33 cellular contexts compared by ENCODE assay signal in genomic region chr9:1986341-1986740, GRCh38. TPM values are rescaled to one million over a fixed set of nuclear protein-coding genes. Genes with fewer than 3 reads are reported as not detected.
DNase-seq lines count a peak whose midpoint lies in the region; ATAC-seq, FAIRE-seq and TF ChIP-seq lines count a peak whose summit lies in the region.
"Had no signal": no experiment of that assay in that cellular context is flagged by ENCODE, and none has a peak within 500 bp of the region (broad histone marks: within the 10 kb centered on the region; RNA-seq: fewer than 3 reads in every experiment).

No MANE protein-coding gene starts in this region.

- H3K9ac ChIP-seq in liver (ENCODE audit: low read depth in 1 of 2, low read length in 2 of 2) (no peak overlapping the region), HepG2 (ENCODE audit: insufficient read depth, low read depth, low read length) (no peak overlapping the region)
- H3K9ac ChIP-seq: BLaER1; BLaER1 treated with 17β-estradiol and CSF1 and Interleukin-3, amounts not matched to agents 10 nM and 100 nM had no signal

- no peak overlapping the region for H3K4me3 ChIP-seq in liver (ENCODE audit: low read depth in 1 of 3, low read length in 3 of 3)
- no peak overlapping the region for H3K4me3 ChIP-seq in HepG2 (replicated peaks in 1 of 3; ENCODE audit: insufficient read depth in 1 of 3, low read depth in 2 of 3, low read length in 3 of 3)
- H3K4me3 ChIP-seq in right lobe of liver = no peak overlapping the region
- no peak overlapping the region for H3K4me3 ChIP-seq in adrenal gland
- H3K4me3 ChIP-seq: A549; BLaER1; BLaER1 treated with 17β-estradiol and CSF1 and Interleukin-3, amounts not matched to agents 10 nM and 100 nM had no signal

- H3K27ac ChIP-seq in liver (ENCODE audit: low read depth in 1 of 2, low read length in 2 of 2) (no peak overlapping the region), HepG2 (ENCODE audit: extremely low read length, insufficient read depth, low read length) (no peak overlapping the region), right lobe of liver (no peak overlapping the region), adrenal gland (no peak overlapping the region)
- H3K27ac ChIP-seq: 22Rv1; A549; BLaER1; BLaER1 treated with 17β-estradiol and CSF1 and Interleukin-3, amounts not matched to agents 10 nM and 100 nM; C4-2B had no signal

- CTCF ChIA-PET in HepG2 (lab: Yijun Ruan, JAX; ENCODE audit: low intra/inter-chr PET ratio, low total read pairs) = no interaction called here

- no peak for TF ChIP-seq POLR2A in HepG2 (IDR thresholded peaks at IDR 0.05; ENCODE audit: insufficient read depth in 1 of 2, low read depth in 2 of 2, low read length in 2 of 2)
- TF ChIP-seq POLR2A in right lobe of liver (IDR thresholded peaks at IDR 0.05) = no peak
- TF ChIP-seq POLR2A in adrenal gland (IDR thresholded peaks at IDR 0.05) = no peak

- no TSS peak for BruUV-seq in HepG2 (replicated peaks; lab: Mats Ljungman, UMichigan)

- no peak overlapping the region for H3K4me2 ChIP-seq in HepG2 (ENCODE audit: low read depth, low read length)
- H3K4me2 ChIP-seq: A549; BLaER1; BLaER1 treated with 17β-estradiol and CSF1 and Interleukin-3, amounts not matched to agents 10 nM and 100 nM had no signal

- H4K20me1 ChIP-seq in HepG2 (ENCODE audit: insufficient read depth, low read length) = no peaks in the 10 kb centered on the region
- H4K20me1 ChIP-seq: BLaER1; BLaER1 treated with 17β-estradiol and CSF1 and Interleukin-3, amounts not matched to agents 10 nM and 100 nM had no signal

- no peaks in the 10 kb centered on the region for H3K79me2 ChIP-seq in HepG2 (ENCODE audit: insufficient read depth, low read length)

- no peak for FAIRE-seq in HepG2 (lab: Jason Lieb, UNC)
- FAIRE-seq: A204.1, A549, D721Med had no signal

- H3K36me3 ChIP-seq in liver (ENCODE audit: control insufficient read depth in 4 of 4, insufficient read depth in 3 of 4, low read depth in 1 of 4, low read length in 3 of 4) (no peaks in the 10 kb centered on the region), HepG2 (replicated peaks in 1 of 2; ENCODE audit: control insufficient read depth in 1 of 2, insufficient read depth in 2 of 2, low read length in 2 of 2) (no peaks in the 10 kb centered on the region), right lobe of liver (no peaks in the 10 kb centered on the region), adrenal gland (replicated peaks in 1 of 2) (no peaks in the 10 kb centered on the region)
- H3K36me3 ChIP-seq: BE2C; BLaER1; BLaER1 treated with 17β-estradiol and CSF1 and Interleukin-3, amounts not matched to agents 10 nM and 100 nM had no signal

- H3K27me3 ChIP-seq in liver (ENCODE audit: control insufficient read depth in 4 of 4, insufficient read depth in 4 of 4, low read length in 3 of 4) = no peaks in the 10 kb centered on the region
- H3K27me3 ChIP-seq in HepG2 (ENCODE audit: control insufficient read depth in 1 of 2, insufficient read depth in 2 of 2, low read length in 2 of 2) = no peaks in the 10 kb centered on the region
- no peaks in the 10 kb centered on the region for H3K27me3 ChIP-seq in right lobe of liver
- no peaks in the 10 kb centered on the region for H3K27me3 ChIP-seq in adrenal gland
- H3K27me3 ChIP-seq: BE2C; BLaER1; BLaER1 treated with 17β-estradiol and CSF1 and Interleukin-3, amounts not matched to agents 10 nM and 100 nM had no signal

- no peaks in the 10 kb centered on the region for H3K9me3 ChIP-seq in liver (ENCODE audit: control insufficient read depth in 4 of 4, low read length in 3 of 4)
- H3K9me3 ChIP-seq in HepG2 (ENCODE audit: low read length) = no peaks in the 10 kb centered on the region
- no peaks in the 10 kb centered on the region for H3K9me3 ChIP-seq in right lobe of liver
- H3K9me3 ChIP-seq in adrenal gland (replicated peaks in 1 of 3) = no peaks in the 10 kb centered on the region
- H3K9me3 ChIP-seq: BE2C, BLaER1, Caco-2 had no signal

- H2AFZ ChIP-seq in HepG2 (ENCODE audit: low read length) = no peak overlapping the region

- ATAC-seq in HepG2 = no peak
- ATAC-seq in left lobe of liver = peak; percentile 53
- ATAC-seq in right lobe of liver = peak in 3 of 4 donors; percentile 38 to 54 (median 53)
- no peak for ATAC-seq in GM18520 (IDR thresholded peaks at IDR 0.05; ENCODE audit: unreplicated experiment)
- ATAC-seq: A549; CD8-positive, alpha-beta T cell had no signal

- H3K4me1 ChIP-seq in liver (ENCODE audit: control insufficient read depth in 4 of 4, insufficient read depth in 4 of 4, low read length in 3 of 4) (peaks cover 0 to 2% (median 1%) of the 10 kb centered on the region in 4 donors), HepG2 (ENCODE audit: insufficient read depth, low read length) (no peaks in the 10 kb centered on the region), right lobe of liver (peaks cover 0 to 7% (median 3%) of the 10 kb centered on the region in 4 donors), adrenal gland (replicated peaks in 1 of 2) (no peaks in the 10 kb centered on the region)
- H3K4me1 ChIP-seq: A549; BE2C; BLaER1; BLaER1 treated with 17β-estradiol and CSF1 and Interleukin-3, amounts not matched to agents 10 nM and 100 nM; Caco-2 had no signal

- TF ChIP-seq RAD21 in liver (IDR thresholded peaks at IDR 0.05) = no peak
- TF ChIP-seq RAD21 in HepG2 (CRISPR knock-in tag; IDR thresholded peaks at IDR 0.05) = no peak

- TF ChIP-seq EP300 in HepG2 (IDR thresholded peaks at IDR 0.05; ENCODE audit: low read depth in 2 of 2, low read length in 2 of 2) = no peak
- TF ChIP-seq EP300 in HepG2 (CRISPR knock-in tag; IDR thresholded peaks at IDR 0.05; ENCODE audit: borderline replicate concordance) = no peak

- TF ChIP-seq CTCF in liver (IDR thresholded peaks at IDR 0.05; ENCODE audit: low read depth, low read length, missing input control) (no peak), HepG2 (CRISPR knock-in tag; IDR thresholded peaks at IDR 0.05) (no peak), right lobe of liver (IDR thresholded peaks at IDR 0.05) (no peak), adrenal gland (IDR thresholded peaks at IDR 0.05) (no peak)

- POLR2A ChIA-PET in HepG2 (lab: Yijun Ruan, JAX) = no interaction called here

- in situ Hi-C loops in HepG2 (cut with HindIII; ENCODE audit: extremely low pct_ligation_motif_present, low pct_unique_long_range_greater_than_20kb) = no loop called here

- intact Hi-C loops in HepG2 (cut with micrococcal nuclease; ENCODE audit: unreplicated experiment) (no loop called here), right lobe of liver (cut with DNase I) (no loop called here), adrenal gland (cut with DNase I) (no loop called here)

- DNase-seq in HepG2 (ENCODE audit: low spot score) (no peak), left lobe of liver (ENCODE audit: low spot score) (no peak), right lobe of liver (no peak), adrenal gland (no peak)
- DNase-seq: 8988T; ACHN; AML-193; BE2C; C1 segment of cervical spinal cord; Caco-2; Calu3; CD4-positive, alpha-beta memory T cell; CD4-positive, alpha-beta T cell; CD4-positive, CD25-positive, alpha-beta regulatory T cell; CD8-positive, alpha-beta memory T cell; CD8-positive, alpha-beta T cell; COR-L47; DMS 273 treated with DMSO at 0.1 percent for 48 hours; DMS153; DMS53; DMS79; DMS79 treated with DMSO at 0.1 percent for 48 hours; DND-41; EL had no signal

TF ChIP-seq in liver, 16 proteins besides CTCF, POLR2A, EP300 and RAD21 (continues in another document):
- TF ChIP-seq YY1 (IDR thresholded peaks at IDR 0.05) (peak; percentile 30), RXRA (IDR thresholded peaks at IDR 0.05) (no peak), HNF4G (IDR thresholded peaks at IDR 0.05) (no peak), NR2F2 (IDR thresholded peaks at IDR 0.05) (no peak), TAF1 (conservative IDR thresholded peaks at IDR 0.05) (no peak), FOXA2 (IDR thresholded peaks at IDR 0.05) (no peak)

TF ChIP-seq in HepG2, 621 proteins besides CTCF, POLR2A, EP300 and RAD21 (continues in another document):
- TF ChIP-seq E2F1 (CRISPR knock-in tag; IDR thresholded peaks at IDR 0.05) = no peak
- no peak for TF ChIP-seq ZNF589 (CRISPR knock-in tag; conservative IDR thresholded peaks at IDR 0.05)

RNA-seq across cellular contexts. Expression of gene SMARCA2, which starts 28.8 kb away (rescaled TPM):
- total RNA-seq in liver = 10 to 100 TPM; 49.4 to 67.0 TPM
- 10 to 100 TPM; 18.8 to 32.8 TPM for polyA plus RNA-seq in liver
- 23.7 and 35.5 TPM in 2 replicates for total RNA-seq in HepG2 (2016; rRNA removed; fragmentation: Illumina TruSeq; extraction: Trizol)
- total RNA-seq in HepG2 (2016; cell fraction: cytosol; rRNA removed; fragmentation: Illumina TruSeq; extraction: Trizol; ENCODE audit: low read depth) = 7.6 and 9.4 TPM in 2 replicates
- 22.4 and 29.1 TPM in 2 replicates for total RNA-seq in HepG2 (2016; cell fraction: insoluble cytoplasmic fraction; rRNA removed; fragmentation: Illumina TruSeq; extraction: Trizol)
- total RNA-seq in HepG2 (2016; cell fraction: membrane; rRNA removed; fragmentation: Illumina TruSeq; extraction: Trizol) = 12.8 and 13.5 TPM in 2 replicates
- 40.2 and 47.8 TPM in 2 replicates for total RNA-seq in HepG2 (2016; cell fraction: nucleus; rRNA removed; fragmentation: Illumina TruSeq; extraction: Trizol)
- 22.5 and 24.7 TPM in 2 replicates for polyA plus RNA-seq in HepG2 (2011; rRNA removed)
- polyA plus RNA-seq in HepG2 (2011; cell fraction: cytosol; rRNA removed) = 14.4 and 15.9 TPM in 2 replicates
- polyA plus RNA-seq in HepG2 (2011; cell fraction: nucleus; rRNA removed) = 23.7 and 25.6 TPM in 2 replicates
- polyA plus RNA-seq in HepG2 (2012) = 15.0 and 16.7 TPM in 2 replicates
- polyA plus RNA-seq in HepG2 (2016; cell fraction: cytosol; fragmentation: Illumina TruSeq; extraction: Trizol; ENCODE audit: low read depth) = 1.1 and 1.4 TPM in 2 replicates
- 25.9 and 26.3 TPM in 2 replicates for polyA plus RNA-seq in HepG2 (2016; cell fraction: insoluble cytoplasmic fraction; fragmentation: Illumina TruSeq; extraction: Trizol; ENCODE audit: low read depth)
- polyA plus RNA-seq in HepG2 (2016; cell fraction: membrane; fragmentation: Illumina TruSeq; extraction: Trizol; ENCODE audit: low read depth) = 3.6 and 5.2 TPM in 2 replicates
- 29.0 and 30.2 TPM in 2 replicates for polyA plus RNA-seq in HepG2 (2016; cell fraction: nucleus; fragmentation: Illumina TruSeq; extraction: Trizol; ENCODE audit: insufficient read depth, low read depth)
- 93.2 and 190 TPM in 2 replicates for polyA minus RNA-seq in HepG2 (2011; rRNA and poly(A)+ RNA removed; ENCODE audit: low replicate concordance)
- 18.9 and 25.9 TPM in 2 replicates for polyA minus RNA-seq in HepG2 (2011; cell fraction: cytosol; rRNA and poly(A)+ RNA removed)
- 94.9 and 103 TPM in 2 replicates for polyA minus RNA-seq in HepG2 (2011; cell fraction: nucleus; rRNA and poly(A)+ RNA removed)
- 91.3 TPM for total RNA-seq in left lobe of liver
- total RNA-seq in right lobe of liver = 10 to 100 TPM; 46.2 to 97.8 (median 62.4) TPM
- 100 to 1,000 TPM; 115 to 192 (median 151) TPM for total RNA-seq in adrenal gland
- 100 to 1,000 TPM in 1 of 3 donors, 10 to 100 TPM in 2; 38.3 to 149 (median 55.5) TPM for polyA plus RNA-seq in adrenal gland

Comparison
In these comparisons a context has a peak if more than half of its experiments do, and no peak if none do; other contexts are left out.
1. ATAC-seq: peak in left lobe of liver (single experiment) and right lobe of liver (3 of 4); none in HepG2 (single experiment) and GM18520 (single experiment).